In the genomic region with DNA sequence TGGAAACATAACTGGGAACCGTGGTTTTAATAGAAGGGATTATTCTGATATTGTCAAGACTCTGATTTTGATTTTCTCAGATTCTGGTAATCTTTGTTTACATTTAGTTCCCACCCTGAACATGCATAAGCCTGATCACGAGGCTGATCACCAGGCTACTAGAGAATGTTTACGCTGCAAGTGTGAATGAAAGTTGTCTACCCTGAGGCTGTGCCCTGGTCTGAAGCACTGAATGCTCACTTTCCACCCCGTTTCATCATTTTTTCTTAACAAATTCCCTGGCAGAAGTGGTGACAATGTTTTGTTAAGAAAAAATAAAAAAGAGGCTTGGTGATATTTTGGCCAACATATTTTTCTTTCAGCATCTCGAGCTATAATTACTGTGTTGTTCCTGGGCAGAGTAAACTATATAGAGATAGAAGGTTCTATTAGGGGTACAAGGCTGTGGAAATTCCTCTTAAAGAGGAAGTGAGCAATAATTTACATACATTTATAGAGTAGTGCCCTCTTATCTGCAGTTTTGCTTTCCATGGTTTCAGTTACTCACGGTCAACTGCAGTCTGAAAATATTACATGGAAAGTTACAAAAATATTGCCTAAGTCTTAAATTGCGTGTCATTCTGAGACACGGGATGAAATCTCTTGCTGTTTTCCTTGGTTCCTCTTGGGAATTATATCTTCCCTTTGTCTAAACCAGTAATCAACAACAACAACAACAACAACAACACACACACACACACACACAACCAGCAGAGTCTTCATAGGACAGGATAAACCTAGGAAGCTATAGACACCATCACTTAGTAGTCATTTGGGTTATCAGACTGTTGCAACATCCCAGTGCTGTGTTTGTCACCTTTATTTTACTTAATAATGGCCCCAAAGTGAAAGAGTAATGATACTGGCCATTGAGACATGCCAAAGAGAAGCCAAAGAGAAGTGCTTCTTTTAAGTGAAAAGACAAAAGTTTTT, we compare ENCODE assay signal across 9 cellular contexts.
DNase-seq lines count a peak whose midpoint lies in the region; ATAC-seq and TF ChIP-seq lines count a peak whose summit lies in the region.
"Had no signal": no experiment of that assay in that cellular context is flagged by ENCODE, and none has a peak within 500 bp of the region (broad histone marks: within the 10 kb centered on the region; RNA-seq: fewer than 3 reads in every experiment).

No MANE protein-coding gene starts in this region.

- CTCF ChIA-PET in activated CD4-positive, alpha-beta T cell treated with anti-CD3 and anti-CD28 coated beads, Interleukin-2, amount 10 ng/mL, durations not matched to agents 7 days and 5 days (lab: Charles Lee): interaction anchor here (1.6 kb wide), 1 partner anchor 12 kb away, joined by 6 read pairs; no protein-coding TSS in a partner anchor

- H3K9me3 Mint-ChIP-seq in activated CD4-positive, alpha-beta T cell treated with anti-CD3 and anti-CD28 coated beads, Interleukin-2, amount 10 ng/mL, durations not matched to agents 7 days and 5 days: no peaks in the 10 kb centered on the region
- no peaks in the 10 kb centered on the region for H3K9me3 Mint-ChIP-seq in stimulated activated effector memory CD8-positive, alpha-beta T cell treated with anti-CD3 and anti-CD28 coated beads, Interleukin-12 subunit alpha, Interleukin-12 subunit beta, amount 100 ng/mL, for 72 hours
- no peaks in the 10 kb centered on the region for H3K9me3 Mint-ChIP-seq in type B pancreatic cell

- POLR2A ChIA-PET in activated CD4-positive, alpha-beta T cell treated with anti-CD3 and anti-CD28 coated beads, Interleukin-2, amount 10 ng/mL, durations not matched to agents 7 days and 5 days (lab: Charles Lee): no interaction called here

- H3K4me3 ChIP-seq in NB4 (ENCODE audit: low read depth, low read length): peak overlapping the region; percentile 33

- H3K36me3 Mint-ChIP-seq in activated CD4-positive, alpha-beta T cell treated with anti-CD3 and anti-CD28 coated beads, Interleukin-2, amount 10 ng/mL, durations not matched to agents 7 days and 5 days (ENCODE audit: low read depth): no peaks in the 10 kb centered on the region
- H3K36me3 Mint-ChIP-seq in stimulated activated effector memory CD8-positive, alpha-beta T cell treated with anti-CD3 and anti-CD28 coated beads, Interleukin-12 subunit alpha, Interleukin-12 subunit beta, amount 100 ng/mL, for 72 hours: no peaks in the 10 kb centered on the region
- no peaks in the 10 kb centered on the region for H3K36me3 Mint-ChIP-seq in type B pancreatic cell

- no peak for TF ChIP-seq POLR2A in NB4 (IDR thresholded peaks at IDR 0.05; ENCODE audit: extremely low read depth, insufficient read length)

- DNase-seq in NB4 (ENCODE audit: low read depth) (peak; percentile 70), left lobe of liver (ENCODE audit: low spot score) (no peak), Kasumi-1 (lab: John Stamatoyannopoulos, UW) (no peak), type B pancreatic cell (ENCODE audit: extremely low spot score, unreplicated experiment) (no peak)
- DNase-seq in activated CD4-positive, alpha-beta T cell treated with anti-CD3 and anti-CD28 coated beads, Interleukin-2, amount 10 ng/mL, durations not matched to agents 7 days and 5 days: no peak
- no peak for DNase-seq in stimulated activated effector memory CD8-positive, alpha-beta T cell treated with anti-CD3 and anti-CD28 coated beads, Interleukin-12 subunit alpha, Interleukin-12 subunit beta, amount 100 ng/mL, for 72 hours (ENCODE audit: low spot score in 2 of 2)
- DNase-seq: small intestine had no signal

- H3K27ac Mint-ChIP-seq in activated CD4-positive, alpha-beta T cell treated with anti-CD3 and anti-CD28 coated beads, Interleukin-2, amount 10 ng/mL, durations not matched to agents 7 days and 5 days: no peak overlapping the region
- no peak overlapping the region for H3K27ac Mint-ChIP-seq in stimulated activated effector memory CD8-positive, alpha-beta T cell treated with anti-CD3 and anti-CD28 coated beads, Interleukin-12 subunit alpha, Interleukin-12 subunit beta, amount 100 ng/mL, for 72 hours
- H3K27ac Mint-ChIP-seq in type B pancreatic cell: no peak overlapping the region

- TF ChIP-seq CTCF in NB4 (IDR thresholded peaks at IDR 0.05; ENCODE audit: low read depth, low read length): no peak
- TF ChIP-seq CTCF in type B pancreatic cell (conservative IDR thresholded peaks at IDR 0.05): no peak

- H3K27me3 Mint-ChIP-seq in activated CD4-positive, alpha-beta T cell treated with anti-CD3 and anti-CD28 coated beads, Interleukin-2, amount 10 ng/mL, durations not matched to agents 7 days and 5 days: no peaks in the 10 kb centered on the region
- H3K27me3 Mint-ChIP-seq in type B pancreatic cell: no peaks in the 10 kb centered on the region

- no peaks in the 10 kb centered on the region for H3K4me1 Mint-ChIP-seq in activated CD4-positive, alpha-beta T cell treated with anti-CD3 and anti-CD28 coated beads, Interleukin-2, amount 10 ng/mL, durations not matched to agents 7 days and 5 days
- no peaks in the 10 kb centered on the region for H3K4me1 Mint-ChIP-seq in stimulated activated effector memory CD8-positive, alpha-beta T cell treated with anti-CD3 and anti-CD28 coated beads, Interleukin-12 subunit alpha, Interleukin-12 subunit beta, amount 100 ng/mL, for 72 hours
- peaks cover 36% of the 10 kb centered on the region for H3K4me1 Mint-ChIP-seq in type B pancreatic cell (ENCODE audit: unreplicated experiment)

- ATAC-seq in GM18861 (IDR thresholded peaks at IDR 0.05; ENCODE audit: unreplicated experiment) (peak; percentile 88), HG02678 (IDR thresholded peaks at IDR 0.05; ENCODE audit: unreplicated experiment) (peak; percentile 95), left lobe of liver (peak; percentile 23)
- ATAC-seq in stimulated activated effector memory CD8-positive, alpha-beta T cell treated with anti-CD3 and anti-CD28 coated beads, Interleukin-12 subunit alpha, Interleukin-12 subunit beta, amount 100 ng/mL, for 72 hours: no peak

- H3K4me3 Mint-ChIP-seq in activated CD4-positive, alpha-beta T cell treated with anti-CD3 and anti-CD28 coated beads, Interleukin-2, amount 10 ng/mL, durations not matched to agents 7 days and 5 days: no peak overlapping the region
- no peak overlapping the region for H3K4me3 Mint-ChIP-seq in stimulated activated effector memory CD8-positive, alpha-beta T cell treated with anti-CD3 and anti-CD28 coated beads, Interleukin-12 subunit alpha, Interleukin-12 subunit beta, amount 100 ng/mL, for 72 hours
- H3K4me3 Mint-ChIP-seq in type B pancreatic cell: no peak overlapping the region
